ENCODE assay signal across 8 cellular contexts in the genomic region with DNA sequence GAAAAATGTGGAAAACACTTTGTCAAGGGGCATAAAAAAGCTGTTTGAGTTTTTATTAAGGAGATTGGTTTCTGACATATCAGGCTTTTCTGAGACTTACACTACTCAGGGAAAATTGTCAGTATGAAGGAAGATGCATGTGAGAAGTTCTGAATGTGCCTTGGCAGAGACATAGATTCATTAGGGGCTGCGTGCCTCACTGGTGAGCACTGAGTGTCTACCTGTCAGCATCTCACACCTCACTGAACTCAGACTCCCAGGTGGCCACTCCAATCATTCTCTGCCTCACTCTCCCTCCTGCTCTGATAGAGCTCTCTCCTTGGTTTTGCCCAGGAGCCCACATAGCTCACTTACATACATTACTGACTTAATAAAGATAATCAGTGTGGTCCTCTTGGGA.
"Had no signal": no experiment of that assay in that cellular context is flagged by ENCODE, and none has a peak within 500 bp of the region (broad histone marks: within the 10 kb centered on the region; RNA-seq: fewer than 3 reads in every experiment).

No MANE protein-coding gene starts in this region.

- H3K4me1 Mint-ChIP-seq: IgD-negative memory B cell had no signal

- H3K27ac Mint-ChIP-seq: HFFc6, IgD-negative memory B cell had no signal

- H3K27me3 Mint-ChIP-seq: IgD-negative memory B cell had no signal

- H3K36me3 Mint-ChIP-seq: IgD-negative memory B cell had no signal

- ATAC-seq: HCT116, HepG2 had no signal

- DNase-seq: GM23248, GOT3, H7, HFFc6, KBM-7 had no signal

- H3K4me3 Mint-ChIP-seq: HFFc6, IgD-negative memory B cell had no signal
